ENCODE assay signal across 26 cellular contexts in the genomic region with DNA sequence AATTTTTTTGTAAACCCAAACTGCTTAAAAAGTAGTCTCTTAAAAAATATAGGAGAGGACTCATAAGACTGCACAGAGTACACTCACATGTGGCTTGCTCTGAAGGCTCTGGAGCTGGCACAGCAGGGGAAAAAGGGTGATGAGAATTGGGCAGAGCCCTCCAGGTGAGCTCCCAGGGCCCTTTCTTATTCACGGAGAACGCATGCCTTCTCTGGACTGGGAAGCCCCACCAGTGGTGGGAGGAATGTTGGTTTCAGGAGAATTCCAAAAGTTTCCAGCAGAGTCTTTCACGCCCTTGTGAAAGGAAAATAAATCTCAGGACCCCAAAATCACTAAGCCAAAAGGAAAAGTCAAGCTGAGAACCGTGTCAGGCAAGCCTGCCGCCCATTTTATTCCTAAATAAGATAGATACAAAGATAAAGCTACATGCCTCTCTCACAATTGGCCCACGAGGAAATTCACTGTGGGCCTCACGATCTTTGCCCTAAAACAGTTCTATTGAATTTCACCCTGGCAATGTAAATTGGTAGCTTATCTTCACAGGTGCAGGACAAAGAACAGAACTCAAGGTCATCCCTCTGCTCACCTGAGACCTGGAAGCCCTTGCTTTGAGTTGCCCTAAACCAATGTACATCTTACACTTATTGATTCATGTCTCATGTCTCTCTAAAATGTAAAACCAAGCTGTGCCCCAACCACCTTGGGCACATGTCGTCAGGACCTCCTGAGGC. TPM values are rescaled to one million over a fixed set of nuclear protein-coding genes. Genes with fewer than 3 reads are reported as not detected.
A peak's percentile ranks its signal among the peaks of the same experiment; 100 is the strongest.
DNase-seq lines count a peak whose midpoint lies in the region; ATAC-seq, FAIRE-seq and TF ChIP-seq lines count a peak whose summit lies in the region.
"Had no signal": no experiment of that assay in that cellular context is flagged by ENCODE, and none has a peak within 500 bp of the region (broad histone marks: within the 10 kb centered on the region; RNA-seq: fewer than 3 reads in every experiment).

No MANE protein-coding gene starts in this region.

- H2BK120ac ChIP-seq in H1 (replicated peaks; ENCODE audit: low read depth, low read length), result peak overlapping the region; percentile 98
- no peak overlapping the region for H2BK120ac ChIP-seq in mesendoderm (ENCODE audit: low read depth, low read length)

- H3K9ac ChIP-seq in H1 (replicated peaks in 1 of 4; ENCODE audit: extremely low read depth in 1 of 4, low read depth in 3 of 4, low read length in 3 of 4), result no peak overlapping the region
- H3K9ac ChIP-seq in mesendoderm (ENCODE audit: low read length), result no peak overlapping the region
- H3K9ac ChIP-seq: GM23248 had no signal

- H2BK12ac ChIP-seq in H1 (ENCODE audit: low read depth, low read length), result peak overlapping the region; percentile 77; the same call in 1 of the 2 replicates

- H3K27ac Mint-ChIP-seq in activated CD8-positive, alpha-beta T cell treated with anti-CD3 and anti-CD28 coated beads, Interleukin-2, amount 10 ng/mL, durations not matched to agents 7 days and 5 days, result no peak overlapping the region
- no peak overlapping the region for H3K27ac Mint-ChIP-seq in activated CD8-positive, alpha-beta T cell treated with anti-CD3 and anti-CD28 coated beads for 36 hours
- H3K27ac Mint-ChIP-seq in Caco-2 (ENCODE audit: unreplicated experiment), result no peak overlapping the region
- H3K27ac Mint-ChIP-seq: CD4-positive, alpha-beta memory T cell; IgD-negative memory B cell had no signal

- TF ChIP-seq EP300 in H1 (IDR thresholded peaks at IDR 0.05; ENCODE audit: borderline replicate concordance in 1 of 2, low read depth in 2 of 2, low read length in 2 of 2), result no peak

- H2BK15ac ChIP-seq in H1 (ENCODE audit: low read length) (no peak overlapping the region), mesendoderm (replicated peaks; ENCODE audit: low read depth) (peak overlapping the region; percentile 37)

- H3K18ac ChIP-seq in H1 (ENCODE audit: extremely low read depth, low read length) (peak overlapping the region; percentile 93; the same call in 1 of the 2 replicates), mesendoderm (ENCODE audit: low read length) (peak overlapping the region; percentile 30)

- intact Hi-C loops in activated CD8-positive, alpha-beta T cell treated with anti-CD3 and anti-CD28 coated beads for 36 hours (cut with micrococcal nuclease), result loop anchor here (10.0 kb wide), 2 partner anchors 154 to 254 kb away; no protein-coding TSS in a partner anchor
- intact Hi-C loops in Caco-2 (cut with micrococcal nuclease; ENCODE audit: unreplicated experiment), result loop anchor here (10.0 kb wide), 1 partner anchor 184 kb away; no protein-coding TSS in a partner anchor

- no peaks in the 10 kb centered on the region for H4K20me1 ChIP-seq in H1 (replicated peaks in 1 of 2; ENCODE audit: control insufficient read depth in 1 of 2, insufficient read depth in 2 of 2, low read length in 2 of 2)

- CTCF ChIA-PET in activated CD8-positive, alpha-beta T cell treated with anti-CD3 and anti-CD28 coated beads, Interleukin-2, amount 10 ng/mL, durations not matched to agents 7 days and 5 days (lab: Charles Lee), result interaction anchor here (1.4 kb wide), 1 partner anchor 279 kb away, joined by 5 read pairs; no protein-coding TSS in a partner anchor
- CTCF ChIA-PET in activated CD8-positive, alpha-beta T cell treated with anti-CD3 and anti-CD28 coated beads for 36 hours (lab: Charles Lee), result interaction anchor here (1.4 to 3.1 kb wide), 4 partner anchors 10 to 278 kb away, joined by 3 to 11 read pairs (median 5); a partner anchor contains a TSS
- CTCF ChIA-PET in H1 (lab: Charles Lee; ENCODE audit: partially characterized antibody) (interaction anchor here (0.6 to 10.2 kb wide), 5 partner anchors 13 to 279 kb away, joined by 3 to 104 read pairs (median 4); no protein-coding TSS in a partner anchor), Caco-2 (lab: Charles Lee) (no interaction called here)

- no TSS peak for BruUV-seq in Caco-2 (replicated peaks; lab: Mats Ljungman, UMichigan)

- H3K79me1 ChIP-seq in H1 (ENCODE audit: low read depth, low read length) (no peaks in the 10 kb centered on the region), mesendoderm (ENCODE audit: low read length) (no peaks in the 10 kb centered on the region)

- H3K27ac ChIP-seq in H1 (ENCODE audit: low read depth, low read length) (peak overlapping the region; percentile 64; the same call in 1 of the 2 replicates), mesendoderm (ENCODE audit: low read depth, low read length) (no peak overlapping the region)
- H3K27ac ChIP-seq: 22Rv1, GM23248 had no signal

- peak overlapping the region; percentile 97 for H4K91ac ChIP-seq in H1 (replicated peaks; ENCODE audit: insufficient read length, low read length)

- no peak overlapping the region for H3K14ac ChIP-seq in H1 (ENCODE audit: insufficient read length)

- no peak for TF ChIP-seq POLR2A in H1 (IDR thresholded peaks at IDR 0.05; ENCODE audit: control extremely low read depth in 1 of 2, low read depth in 2 of 2, low read length in 2 of 2)

- H3K23me2 ChIP-seq in H1 (ENCODE audit: low read depth, low read length), result no peaks in the 10 kb centered on the region

- H4K8ac ChIP-seq in H1 (ENCODE audit: extremely low read depth, insufficient read depth, low read length) (no peak overlapping the region), mesendoderm (ENCODE audit: low read depth, low read length) (no peak overlapping the region)

- H2BK5ac ChIP-seq in H1 (ENCODE audit: low read depth, low read length) (peak overlapping the region; percentile 94; the same call in 1 of the 2 replicates), mesendoderm (ENCODE audit: low read length) (peak overlapping the region; percentile 13)

- TF ChIP-seq RAD21 in H1 (IDR thresholded peaks at IDR 0.05 in 1 of 2, conservative IDR thresholded peaks at IDR 0.05 in 1 of 2; ENCODE audit: low read depth in 2 of 2, low read length in 2 of 2), result no peak

- H3K4me3 ChIP-seq in H1 (ENCODE audit: extremely low read depth in 1 of 4, insufficient read depth in 2 of 4, low read depth in 3 of 4, low read length in 4 of 4) (peak overlapping the region in 1 of 4 experiments; percentile 33; a peak in 1 of 8 replicates), mesendoderm (ENCODE audit: low read length) (no peak overlapping the region), Caco-2 (ENCODE audit: low read depth, low read length) (no peak overlapping the region)
- H3K4me3 ChIP-seq: GM12878, GM23248, Peyer's patch had no signal

- H2BK20ac ChIP-seq in H1 (ENCODE audit: low read length), result peak overlapping the region; percentile 96; the same call in 1 of the 2 replicates

- H3K36me3 ChIP-seq in H1 (ENCODE audit: control insufficient read depth in 2 of 4, insufficient read depth in 4 of 4, low read length in 3 of 4) (no peaks in the 10 kb centered on the region), mesendoderm (ENCODE audit: control insufficient read depth, insufficient read depth, low read length) (no peaks in the 10 kb centered on the region), Caco-2 (ENCODE audit: control insufficient read depth, insufficient read depth, low read length) (no peaks in the 10 kb centered on the region)
- H3K36me3 ChIP-seq: BE2C, Peyer's patch had no signal

- H3K4me1 ChIP-seq in H1 (replicated peaks in 1 of 4; ENCODE audit: control insufficient read depth in 3 of 4, insufficient read depth in 4 of 4, low read length in 3 of 4) (peaks cover 16 to 46% (median 35%) of the 10 kb centered on the region in 4 experiments), mesendoderm (ENCODE audit: control insufficient read depth, low read depth, low read length) (peaks cover 24% of the 10 kb centered on the region), Caco-2 (peaks cover 10% of the 10 kb centered on the region; the same call in 1 of the 2 replicates)
- H3K4me1 ChIP-seq: BE2C had no signal

- POLR2A ChIA-PET in activated CD8-positive, alpha-beta T cell treated with anti-CD3 and anti-CD28 coated beads, Interleukin-2, amount 10 ng/mL, durations not matched to agents 7 days and 5 days (lab: Charles Lee), result no interaction called here
- POLR2A ChIA-PET in activated CD8-positive, alpha-beta T cell treated with anti-CD3 and anti-CD28 coated beads for 36 hours (lab: Charles Lee), result no interaction called here
- POLR2A ChIA-PET in H1 (lab: Charles Lee; ENCODE audit: partially characterized antibody) (interaction anchor here (1.0 to 1.3 kb wide), 4 partner anchors 10 to 12 kb away, joined by 3 read pairs; no protein-coding TSS in a partner anchor), Caco-2 (lab: Charles Lee) (no interaction called here)

- no peak for ATAC-seq in activated CD8-positive, alpha-beta T cell treated with anti-CD3 and anti-CD28 coated beads, Interleukin-2, amount 10 ng/mL, durations not matched to agents 7 days and 5 days
- ATAC-seq in activated CD8-positive, alpha-beta T cell treated with anti-CD3 and anti-CD28 coated beads for 36 hours, result no peak
- ATAC-seq in GM18502 (IDR thresholded peaks at IDR 0.05; ENCODE audit: poor library complexity, unreplicated experiment) (no peak), HG02884 (IDR thresholded peaks at IDR 0.05; ENCODE audit: unreplicated experiment) (no peak)
- ATAC-seq: GM12878, Right ventricle myocardium inferior had no signal

- peak; percentile 13 for DNase-seq in activated CD8-positive, alpha-beta T cell treated with anti-CD3 and anti-CD28 coated beads, Interleukin-2, amount 10 ng/mL, durations not matched to agents 7 days and 5 days
- DNase-seq in activated CD8-positive, alpha-beta T cell treated with anti-CD3 and anti-CD28 coated beads for 36 hours, result no peak
- peak in 1 of 2 experiments; percentile 38 for DNase-seq in H1 (ENCODE audit: low read depth in 1 of 2, low spot score in 2 of 2)
- DNase-seq in mesendoderm, result peak; percentile 28
- no peak for DNase-seq in Caco-2
- no peak for DNase-seq in mucosa of gallbladder (ENCODE audit: low spot score)
- DNase-seq: BE2C; CD4-positive, alpha-beta memory T cell; DMS79 treated with DMSO at 0.1 percent for 48 hours; GM23248; Kasumi-1; MM.1S; NCI-H1092 treated with DMSO at 0.1 percent for 48 hours; NCI-H2081 treated with DMSO at 0.1 percent for 48 hours; NCI-H510A treated with DMSO at 0.1 percent for 48 hours; NCI-H82 had no signal

- H3K4me2 ChIP-seq in H1 (ENCODE audit: insufficient read depth in 1 of 2, low read depth in 2 of 2, low read length in 2 of 2) (peak overlapping the region; percentile 55 to 56), mesendoderm (ENCODE audit: low read length) (no peak overlapping the region)

- H3K27me3 Mint-ChIP-seq in activated CD8-positive, alpha-beta T cell treated with anti-CD3 and anti-CD28 coated beads, Interleukin-2, amount 10 ng/mL, durations not matched to agents 7 days and 5 days (ENCODE audit: low read depth), result peaks cover 37% of the 10 kb centered on the region
- peaks cover 15% of the 10 kb centered on the region for H3K27me3 Mint-ChIP-seq in activated CD8-positive, alpha-beta T cell treated with anti-CD3 and anti-CD28 coated beads for 36 hours
- H3K27me3 Mint-ChIP-seq in Caco-2 (ENCODE audit: insufficient read depth, unreplicated experiment), result peaks cover 5% of the 10 kb centered on the region

- H3K23ac ChIP-seq in H1 (ENCODE audit: insufficient read length) (no peak overlapping the region), mesendoderm (ENCODE audit: low read length) (no peak overlapping the region)

- WGBS in H1 (ENCODE audit: extremely low coverage in 1 of 2, insufficient coverage in 1 of 2, insufficient read length in 1 of 2, insufficient replicate concordance in 2 of 2, low coverage in 1 of 2, low lambda C conversion rate in 2 of 2, missing lambda C conversion rate in 1 of 2), 2 experiments, result 14% methylated on average over 8 of the region's 8 CpGs; no CpG with 5 or more reads in 1 of the 2 experiments
- no CpG with 5 or more reads among the region's 8 CpGs for WGBS in mesendoderm (ENCODE audit: extremely low coverage, insufficient coverage, low lambda C conversion rate)

- FAIRE-seq in H1 (lab: Jason Lieb, UNC), result no peak
- FAIRE-seq: G401.6, GM12878, GM18507 had no signal

- no peak overlapping the region for H3K4me3 Mint-ChIP-seq in activated CD8-positive, alpha-beta T cell treated with anti-CD3 and anti-CD28 coated beads, Interleukin-2, amount 10 ng/mL, durations not matched to agents 7 days and 5 days
- no peak overlapping the region for H3K4me3 Mint-ChIP-seq in activated CD8-positive, alpha-beta T cell treated with anti-CD3 and anti-CD28 coated beads for 36 hours
- H3K4me3 Mint-ChIP-seq in Caco-2 (ENCODE audit: unreplicated experiment), result no peak overlapping the region
- H3K4me3 Mint-ChIP-seq: CD4-positive, alpha-beta memory T cell; IgD-negative memory B cell had no signal

- H3K4me1 Mint-ChIP-seq in activated CD8-positive, alpha-beta T cell treated with anti-CD3 and anti-CD28 coated beads, Interleukin-2, amount 10 ng/mL, durations not matched to agents 7 days and 5 days (ENCODE audit: low read depth), result no peaks in the 10 kb centered on the region
- no peaks in the 10 kb centered on the region for H3K4me1 Mint-ChIP-seq in activated CD8-positive, alpha-beta T cell treated with anti-CD3 and anti-CD28 coated beads for 36 hours (ENCODE audit: low read depth)
- peaks cover 29% of the 10 kb centered on the region for H3K4me1 Mint-ChIP-seq in Caco-2 (ENCODE audit: low read depth, unreplicated experiment)

- no peaks in the 10 kb centered on the region for H3K36me3 Mint-ChIP-seq in activated CD8-positive, alpha-beta T cell treated with anti-CD3 and anti-CD28 coated beads, Interleukin-2, amount 10 ng/mL, durations not matched to agents 7 days and 5 days (ENCODE audit: low read depth)
- no peaks in the 10 kb centered on the region for H3K36me3 Mint-ChIP-seq in activated CD8-positive, alpha-beta T cell treated with anti-CD3 and anti-CD28 coated beads for 36 hours (ENCODE audit: low read depth)
- no peaks in the 10 kb centered on the region for H3K36me3 Mint-ChIP-seq in Caco-2 (ENCODE audit: insufficient read depth, unreplicated experiment)
- H3K36me3 Mint-ChIP-seq: CD4-positive, alpha-beta memory T cell; IgD-negative memory B cell had no signal

- H3K9me3 Mint-ChIP-seq in activated CD8-positive, alpha-beta T cell treated with anti-CD3 and anti-CD28 coated beads, Interleukin-2, amount 10 ng/mL, durations not matched to agents 7 days and 5 days (ENCODE audit: insufficient read depth), result no peaks in the 10 kb centered on the region
- peaks cover 2% of the 10 kb centered on the region for H3K9me3 Mint-ChIP-seq in activated CD8-positive, alpha-beta T cell treated with anti-CD3 and anti-CD28 coated beads for 36 hours
- H3K9me3 Mint-ChIP-seq in Caco-2 (ENCODE audit: unreplicated experiment), result peaks cover 19% of the 10 kb centered on the region
- H3K9me3 Mint-ChIP-seq: IgD-negative memory B cell had no signal

- TF ChIP-seq CTCF in activated CD8-positive, alpha-beta T cell treated with anti-CD3 and anti-CD28 coated beads for 36 hours (IDR thresholded peaks at IDR 0.05), result no peak
- TF ChIP-seq CTCF in H1 (IDR thresholded peaks at IDR 0.05; ENCODE audit: control extremely low read depth in 1 of 3, insufficient read depth in 1 of 3, low read depth in 1 of 3, low read length in 3 of 3) (no peak), Caco-2 (IDR thresholded peaks at IDR 0.05; ENCODE audit: insufficient read depth in 1 of 2, low read depth in 1 of 2, low read length in 1 of 2, severe bottlenecking in 1 of 2, unreplicated experiment in 1 of 2) (no peak)

- H3K56ac ChIP-seq in H1 (replicated peaks; ENCODE audit: insufficient read length, low read depth, low read length) (no peak overlapping the region), mesendoderm (ENCODE audit: low read length) (no peak overlapping the region)

- no peaks in the 10 kb centered on the region for H3K27me3 ChIP-seq in H1 (replicated peaks in 1 of 4; ENCODE audit: control insufficient read depth in 3 of 4, extremely low read depth in 1 of 4, insufficient read depth in 3 of 4, low read length in 3 of 4)
- no peaks in the 10 kb centered on the region for H3K27me3 ChIP-seq in mesendoderm (ENCODE audit: insufficient read depth, low read length, poor library complexity)
- H3K27me3 ChIP-seq in Caco-2 (replicated peaks; ENCODE audit: control insufficient read depth, insufficient read depth, low read length), result no peaks in the 10 kb centered on the region
- H3K27me3 ChIP-seq: BE2C, Peyer's patch had no signal

- H3K9me3 ChIP-seq in H1 (ENCODE audit: insufficient read depth in 2 of 2, low read depth in 1 of 2, low read length in 1 of 2), result no peaks in the 10 kb centered on the region
- H3K9me3 ChIP-seq in Caco-2, result no peaks in the 10 kb centered on the region
- H3K9me3 ChIP-seq: BE2C, Peyer's patch had no signal

- no peak overlapping the region for H3K4ac ChIP-seq in H1 (replicated peaks; ENCODE audit: insufficient read length, low read depth, low read length)
- H3K4ac ChIP-seq in mesendoderm (ENCODE audit: low read depth, low read length), result peak overlapping the region; percentile 27

- no peak overlapping the region for H2AFZ ChIP-seq in H1 (ENCODE audit: low read length)
- H2AFZ ChIP-seq: GM23248 had no signal

- H3K79me2 ChIP-seq in H1 (ENCODE audit: control insufficient read depth in 1 of 2, insufficient read depth in 2 of 2, low read length in 2 of 2) (no peaks in the 10 kb centered on the region), mesendoderm (ENCODE audit: control insufficient read depth, insufficient read depth, low read length) (no peaks in the 10 kb centered on the region)

- H4K5ac ChIP-seq in H1 (ENCODE audit: insufficient read length, low read depth, low read length), result peak overlapping the region; percentile 24
- H4K5ac ChIP-seq in mesendoderm (ENCODE audit: low read length), result no peak overlapping the region

- no peak overlapping the region; the same call in none of the 2 replicates for H2AK5ac ChIP-seq in H1 (ENCODE audit: low read depth, low read length)
- no peak overlapping the region for H2AK5ac ChIP-seq in mesendoderm (ENCODE audit: low read length)

RNA-seq across cellular contexts. Expression of a gene that starts 15.5 kb away (rescaled TPM):
- total RNA-seq in activated CD8-positive, alpha-beta T cell treated with anti-CD3 and anti-CD28 coated beads, Interleukin-2, amount 10 ng/mL, durations not matched to agents 7 days and 5 days, result not detected
- total RNA-seq in activated CD8-positive, alpha-beta T cell treated with anti-CD3 and anti-CD28 coated beads for 36 hours, result not detected
- 0.31 and 0.37 TPM in 2 replicates for total RNA-seq in H1 (2021; fragmentation: NEBNext Ultra II Directional; extraction: Animal tissue kit (Norgen Biotek cat#: 25700))
- polyA plus RNA-seq in H1 (2011; rRNA removed), result 1.1 and 1.4 TPM in 2 replicates
- 0.71 TPM for polyA plus RNA-seq in H1 (2011; cell fraction: cytosol; rRNA removed)
- 0.67 TPM for polyA plus RNA-seq in H1 (2011; cell fraction: nucleus; rRNA removed)
- polyA plus RNA-seq in H1 (2012, experiment 1 of 2), result 0.31 to 0.81 TPM (median 0.49 TPM) in 4 replicates
- polyA plus RNA-seq in H1 (2012, experiment 2 of 2), result 0.39 TPM
- 0.24 TPM for polyA plus RNA-seq in H1 (2013, experiment 1 of 2)
- 0.18 TPM for polyA plus RNA-seq in H1 (2013, experiment 2 of 2)
- 1.7 and 1.8 TPM in 2 replicates for polyA minus RNA-seq in H1 (2011; rRNA and poly(A)+ RNA removed)
- polyA minus RNA-seq in H1 (2011; cell fraction: cytosol; rRNA and poly(A)+ RNA removed), result not detected
- 1.00 TPM for polyA minus RNA-seq in H1 (2011; cell fraction: nucleus; rRNA and poly(A)+ RNA removed)
- 0.11 TPM for polyA plus RNA-seq in mesendoderm (2013, experiment 1 of 2)
- polyA plus RNA-seq in mesendoderm (2013, experiment 2 of 2), result 0.08 TPM
- total RNA-seq in Caco-2 (2022) (not detected in 2 replicates), mucosa of gallbladder (not detected)
- total RNA-seq: CD4-positive, alpha-beta memory T cell; GM12878; GM23248; Peyer's patch; Right ventricle myocardium inferior had no signal
- polyA plus RNA-seq: AG04450; CD4-positive, alpha-beta memory T cell; GM12878; GM23248; IgD-negative memory B cell had no signal

Comparison
In these comparisons a context has a peak if more than half of its experiments do, and no peak if none do; other contexts are left out.
1. DNase-seq: peak in activated CD8-positive, alpha-beta T cell treated with anti-CD3 and anti-CD28 coated beads, Interleukin-2, amount 10 ng/mL, durations not matched to agents 7 days and 5 days (single experiment) and mesendoderm (single experiment); none in activated CD8-positive, alpha-beta T cell treated with anti-CD3 and anti-CD28 coated beads for 36 hours (single experiment), Caco-2 (0 of 2) and mucosa of gallbladder (single experiment).